Comparison of ENCODE assay signal across 7 cellular contexts in the genomic region with DNA sequence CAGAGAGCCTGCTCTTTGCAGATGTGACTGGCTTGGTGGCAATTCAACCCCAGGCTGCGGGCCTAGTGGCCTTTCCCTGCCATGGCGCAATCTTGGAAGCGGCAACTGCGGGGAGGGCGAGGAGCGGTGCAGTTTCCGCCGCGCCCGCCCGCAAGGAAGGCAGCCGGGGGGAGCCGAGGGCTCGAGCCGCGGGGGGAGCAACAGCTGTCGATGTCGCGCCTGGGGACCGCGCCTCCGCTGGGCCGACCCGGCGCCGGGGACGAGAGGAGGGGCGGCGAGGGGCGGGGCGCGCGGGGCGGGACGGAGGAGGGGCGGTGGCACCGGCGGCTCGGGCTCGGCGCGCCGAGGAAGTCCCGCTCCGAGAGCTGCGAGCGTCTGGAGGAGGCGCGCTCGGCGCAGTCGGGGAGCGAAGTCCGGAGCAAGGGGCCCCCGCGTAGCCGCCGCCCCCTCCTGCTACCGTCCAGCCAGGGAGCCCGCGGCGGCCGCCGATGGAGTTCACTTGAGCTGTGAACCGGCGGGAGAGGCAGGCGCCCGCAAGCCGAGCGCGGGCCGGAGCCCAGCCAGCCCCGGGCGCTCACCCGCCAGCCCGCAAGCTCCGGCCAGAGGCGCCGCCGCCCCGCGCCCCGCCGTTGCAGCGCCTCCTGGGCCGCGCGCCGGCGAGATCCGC.
A peak's percentile ranks its signal among the peaks of the same experiment; 100 is the strongest.
DNase-seq lines count a peak whose midpoint lies in the region; ATAC-seq and TF ChIP-seq lines count a peak whose summit lies in the region.

No MANE protein-coding gene starts in this region.

- no peaks in the 10 kb centered on the region for H3K9me3 Mint-ChIP-seq in activated CD8-positive, alpha-beta memory T cell treated with anti-CD3 and anti-CD28 coated beads, Interleukin-2, amount 10 ng/mL, durations not matched to agents 7 days and 5 days (ENCODE audit: low read depth)

- peak overlapping the region; percentile 63 for H3K4me3 Mint-ChIP-seq in activated CD8-positive, alpha-beta memory T cell treated with anti-CD3 and anti-CD28 coated beads, Interleukin-2, amount 10 ng/mL, durations not matched to agents 7 days and 5 days

- no peak overlapping the region for H3K27ac Mint-ChIP-seq in activated CD8-positive, alpha-beta memory T cell treated with anti-CD3 and anti-CD28 coated beads, Interleukin-2, amount 10 ng/mL, durations not matched to agents 7 days and 5 days

- H3K9ac ChIP-seq in mucosa of rectum (ENCODE audit: low read depth in 1 of 2, low read length in 2 of 2) (peak overlapping the region in 1 of 2 donors; percentile 84), stomach smooth muscle (ENCODE audit: low read length in 2 of 2) (peak overlapping the region; percentile 21 to 33)

- H3K4me1 Mint-ChIP-seq in activated CD8-positive, alpha-beta memory T cell treated with anti-CD3 and anti-CD28 coated beads, Interleukin-2, amount 10 ng/mL, durations not matched to agents 7 days and 5 days = peaks cover 18% of the 10 kb centered on the region

- no peak for TF ChIP-seq POLR2A in GM18505 (IDR thresholded peaks at IDR 0.05; ENCODE audit: borderline replicate concordance, extremely low read depth, insufficient read depth, insufficient read length)

- H3K4me1 ChIP-seq in mucosa of rectum (ENCODE audit: control insufficient read depth in 2 of 2, insufficient read depth in 2 of 2, low read length in 2 of 2) (peaks cover 5% of the 10 kb centered on the region in 2 donors), stomach smooth muscle (ENCODE audit: control insufficient read depth, insufficient read depth, low read length) (peaks cover 12% of the 10 kb centered on the region)

- peak; percentile 62 for ATAC-seq in GM18505 (IDR thresholded peaks at IDR 0.05; ENCODE audit: unreplicated experiment)
- peak; percentile 71 for ATAC-seq in HG02885 (IDR thresholded peaks at IDR 0.05; ENCODE audit: poor library complexity, unreplicated experiment)
- peak; percentile 81 for ATAC-seq in activated CD8-positive, alpha-beta memory T cell treated with anti-CD3 and anti-CD28 coated beads, Interleukin-2, amount 10 ng/mL, durations not matched to agents 7 days and 5 days

- H3K36me3 ChIP-seq in mucosa of rectum (ENCODE audit: control insufficient read depth in 2 of 2, insufficient read depth in 2 of 2, low read length in 2 of 2) = peaks cover 0 to under 1% of the 10 kb centered on the region in 2 donors
- H3K36me3 ChIP-seq in stomach smooth muscle (ENCODE audit: control insufficient read depth in 2 of 2, insufficient read depth in 2 of 2, low read length in 2 of 2) = no peaks in the 10 kb centered on the region

- H3K27me3 ChIP-seq in mucosa of rectum (ENCODE audit: control insufficient read depth in 2 of 2, insufficient read depth in 2 of 2, low read length in 2 of 2) (no peaks in the 10 kb centered on the region), stomach smooth muscle (ENCODE audit: control insufficient read depth in 1 of 2, insufficient read depth in 2 of 2, low read length in 2 of 2) (no peaks in the 10 kb centered on the region)

- H3K4me3 ChIP-seq in mucosa of rectum (ENCODE audit: low read length in 2 of 2) (peak overlapping the region; percentile 67 to 75), stomach smooth muscle (ENCODE audit: low read length in 2 of 2) (peak overlapping the region; percentile 31 to 88)

- CTCF ChIA-PET in activated CD8-positive, alpha-beta memory T cell treated with anti-CD3 and anti-CD28 coated beads, Interleukin-2, amount 10 ng/mL, durations not matched to agents 7 days and 5 days (lab: Charles Lee) = interaction anchor here (1.2 to 2.5 kb wide), 3 partner anchors 14 to 46 kb away, joined by 3 to 11 read pairs (median 4); no protein-coding TSS in a partner anchor

- H3K27ac ChIP-seq in epithelial cell of prostate = peak overlapping the region; percentile 68
- peak overlapping the region; percentile 73 to 80 for H3K27ac ChIP-seq in mucosa of rectum (ENCODE audit: low read depth in 2 of 2, low read length in 2 of 2)
- no peak overlapping the region for H3K27ac ChIP-seq in stomach smooth muscle (ENCODE audit: low read length)

- no peaks in the 10 kb centered on the region for H3K9me3 ChIP-seq in mucosa of rectum (ENCODE audit: control insufficient read depth in 2 of 2, low read length in 2 of 2)
- H3K9me3 ChIP-seq in stomach smooth muscle (ENCODE audit: control insufficient read depth in 2 of 2, low read length in 2 of 2) = no peaks in the 10 kb centered on the region

- peak; percentile 63 for DNase-seq in NCI-H2227 treated with DMSO at 0.1 percent for 48 hours (lab: John Stamatoyannopoulos, UW)
- DNase-seq in activated CD8-positive, alpha-beta memory T cell treated with anti-CD3 and anti-CD28 coated beads, Interleukin-2, amount 10 ng/mL, durations not matched to agents 7 days and 5 days = peak; percentile 53
- no peak for DNase-seq in epithelial cell of prostate (ENCODE audit: low read depth, low spot score)

- peaks cover 53% of the 10 kb centered on the region for H3K27me3 Mint-ChIP-seq in activated CD8-positive, alpha-beta memory T cell treated with anti-CD3 and anti-CD28 coated beads, Interleukin-2, amount 10 ng/mL, durations not matched to agents 7 days and 5 days

- H3K36me3 Mint-ChIP-seq in activated CD8-positive, alpha-beta memory T cell treated with anti-CD3 and anti-CD28 coated beads, Interleukin-2, amount 10 ng/mL, durations not matched to agents 7 days and 5 days = no peaks in the 10 kb centered on the region
